Comparison of ENCODE assay signal across 21 cellular contexts in the genomic region with DNA sequence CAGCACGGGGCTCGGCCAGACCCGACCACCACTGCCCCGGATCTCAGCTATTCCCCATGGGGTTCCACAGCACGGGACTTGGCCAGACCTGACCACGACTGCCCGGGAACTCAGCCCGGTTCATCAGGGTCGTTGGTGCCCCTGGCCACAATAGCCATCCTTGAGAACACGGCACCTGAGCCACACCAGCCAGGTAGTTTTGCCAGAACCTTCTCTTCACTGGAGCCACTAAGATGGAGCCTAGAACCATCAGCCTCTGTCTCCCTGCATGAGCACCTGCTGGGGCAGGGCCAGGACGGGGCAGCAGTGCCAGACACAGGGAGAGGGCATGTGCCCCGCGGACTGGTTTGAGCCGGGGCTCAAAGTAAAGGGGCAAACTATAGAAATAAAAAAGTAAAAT. TPM values are rescaled to one million over a fixed set of nuclear protein-coding genes. Genes with fewer than 3 reads are reported as not detected.
"Had no signal": no experiment of that assay in that cellular context is flagged by ENCODE, and none has a peak within 500 bp of the region (broad histone marks: within the 10 kb centered on the region; RNA-seq: fewer than 3 reads in every experiment).

No MANE protein-coding gene starts in this region.

- H3K27ac ChIP-seq: dorsolateral prefrontal cortex, heart left ventricle, parathyroid adenoma, psoas muscle, right lobe of liver, skin epidermis, vagina had no signal

- FAIRE-seq: islet of Langerhans had no signal

- H3K9me3 ChIP-seq: heart left ventricle, psoas muscle, right lobe of liver, vagina had no signal

- H3K4me1 ChIP-seq: parathyroid adenoma, psoas muscle, vagina had no signal

- H3K79me2 ChIP-seq: parathyroid adenoma had no signal

- H3K27me3 ChIP-seq: vagina had no signal

- DNase-seq: cortex of kidney; effector CD8-positive, alpha-beta T cell; foreskin melanocyte; hippocampal formation; midbrain; occipital lobe; retina; stimulated activated CD4-positive, alpha-beta T cell treated with anti-CD3 and anti-CD28 coated beads, Interleukin-12 subunit alpha, Interleukin-12 subunit beta, amount 100 ng/mL, for 4 hours; stimulated activated naive CD4-positive, alpha-beta T cell treated with Interleukin-2 at 50 U/mL for 16 hours had no signal

- H2AFZ ChIP-seq: parathyroid adenoma had no signal

- H3K4me3 Mint-ChIP-seq: memory B cell; natural killer cell treated with Interleukin-12 subunit alpha and Interleukin-12 subunit beta and Interleukin-15 and Interleukin-18, amount 100 ng/mL, for 72 hours had no signal

- ATAC-seq: heart left ventricle; left lobe of liver; natural killer cell treated with Interleukin-12 subunit alpha and Interleukin-12 subunit beta and Interleukin-15 and Interleukin-18, amount 100 ng/mL, for 72 hours; psoas muscle; right lobe of liver had no signal

- H3K9ac ChIP-seq: parathyroid adenoma had no signal

- H3K4me3 ChIP-seq: dorsolateral prefrontal cortex, heart left ventricle, psoas muscle, right lobe of liver, skin epidermis, vagina had no signal

- H3K36me3 ChIP-seq: heart left ventricle, right lobe of liver, vagina had no signal

- H3K27ac Mint-ChIP-seq: memory B cell; natural killer cell treated with Interleukin-12 subunit alpha and Interleukin-12 subunit beta and Interleukin-15 and Interleukin-18, amount 100 ng/mL, for 72 hours had no signal

- H3K36me3 Mint-ChIP-seq: memory B cell; natural killer cell treated with Interleukin-12 subunit alpha and Interleukin-12 subunit beta and Interleukin-15 and Interleukin-18, amount 100 ng/mL, for 72 hours had no signal

- H3K9me3 Mint-ChIP-seq: memory B cell; natural killer cell treated with Interleukin-12 subunit alpha and Interleukin-12 subunit beta and Interleukin-15 and Interleukin-18, amount 100 ng/mL, for 72 hours had no signal

RNA-seq across cellular contexts. Expression of a gene that starts 11.4 kb away (rescaled TPM):
- total RNA-seq: glomerular endothelial cell; left lobe of liver; natural killer cell treated with Interleukin-12 subunit alpha and Interleukin-12 subunit beta and Interleukin-15 and Interleukin-18, amount 100 ng/mL, for 72 hours; right lobe of liver; vagina had no signal
